16 cellular contexts compared by ENCODE assay signal in genomic region chr16:89281829-89282228, GRCh38.
A peak's percentile ranks its signal among the peaks of the same experiment; 100 is the strongest.
DNase-seq lines count a peak whose midpoint lies in the region; ATAC-seq and TF ChIP-seq lines count a peak whose summit lies in the region.
"Had no signal": no experiment of that assay in that cellular context is flagged by ENCODE, and none has a peak within 500 bp of the region (broad histone marks: within the 10 kb centered on the region; RNA-seq: fewer than 3 reads in every experiment).

No MANE protein-coding gene starts in this region.

- H3K36me3 ChIP-seq in right atrium auricular region: peaks cover 73% of the 10 kb centered on the region
- H3K36me3 ChIP-seq in RWPE2 (ENCODE audit: low read depth): peaks cover 88% of the 10 kb centered on the region
- H3K36me3 ChIP-seq in neuronal stem cell (replicated peaks in 1 of 2; ENCODE audit: control insufficient read depth in 2 of 2, insufficient read depth in 2 of 2, low read length in 2 of 2): peaks cover 64 to 93% of the 10 kb centered on the region in 2 donors

- WGBS in right cardiac atrium: 94% methylated on average over 20 of the region's 20 CpGs
- WGBS in neuronal stem cell (ENCODE audit: extremely low coverage in 2 of 2, insufficient read length in 2 of 2, insufficient replicate concordance in 1 of 2), 2 donors: no CpG with 5 or more reads among the region's 20 CpGs

- no peak overlapping the region for H4K91ac ChIP-seq in neuronal stem cell (ENCODE audit: low read depth, low read length, poor library complexity)

- peaks cover 15% of the 10 kb centered on the region for H3K79me1 ChIP-seq in neuronal stem cell (ENCODE audit: low read depth, low read length)

- H3K27me3 ChIP-seq in right cardiac atrium (ENCODE audit: control insufficient read depth, insufficient read depth): no peaks in the 10 kb centered on the region
- no peaks in the 10 kb centered on the region for H3K27me3 ChIP-seq in right atrium auricular region
- H3K27me3 ChIP-seq in RWPE2 (ENCODE audit: insufficient read depth, poor library complexity, severe bottlenecking): no peaks in the 10 kb centered on the region
- H3K27me3 ChIP-seq in neuronal stem cell (ENCODE audit: control insufficient read depth in 3 of 3, insufficient read depth in 3 of 3, low read depth in 1 of 3, low read length in 3 of 3): no peaks in the 10 kb centered on the region
- H3K27me3 ChIP-seq: BLaER1 treated with 17β-estradiol and CSF1 and Interleukin-3, amounts not matched to agents 10 nM and 100 nM had no signal

- no peak overlapping the region for H2AFZ ChIP-seq in neuronal stem cell (ENCODE audit: low read length)

- H3K23ac ChIP-seq in neuronal stem cell (ENCODE audit: low read depth, low read length, poor library complexity): peak overlapping the region; percentile 85

- no peak overlapping the region for H3K18ac ChIP-seq in neuronal stem cell (ENCODE audit: low read length)

- H3K4me1 ChIP-seq in right cardiac atrium (ENCODE audit: control insufficient read depth, insufficient read depth, low read length) (no peaks in the 10 kb centered on the region), right atrium auricular region (no peaks in the 10 kb centered on the region), RWPE2 (ENCODE audit: insufficient read depth, poor library complexity, severe bottlenecking) (no peaks in the 10 kb centered on the region), neuronal stem cell (ENCODE audit: control insufficient read depth in 2 of 2, insufficient read depth in 1 of 2, low read depth in 1 of 2, low read length in 2 of 2) (peaks cover 2 to 9% of the 10 kb centered on the region in 2 donors)
- H3K4me1 ChIP-seq: A549 had no signal

- TF ChIP-seq CTCF in right atrium auricular region (IDR thresholded peaks at IDR 0.05): no peak
- TF ChIP-seq CTCF in RWPE2 (IDR thresholded peaks at IDR 0.05; ENCODE audit: poor library complexity, severe bottlenecking): no peak

- ATAC-seq in right cardiac atrium (no peak), RWPE2 (ENCODE audit: low read depth) (no peak)
- ATAC-seq: A549; CD8-positive, alpha-beta T cell had no signal

- H3K4ac ChIP-seq in neuronal stem cell (ENCODE audit: low read length): no peak overlapping the region

- DNase-seq in right cardiac atrium (peak in 2 of 3 donors; percentile 29 to 36), right atrium auricular region (ENCODE audit: low spot score) (no peak), RWPE2 (ENCODE audit: low spot score) (peak; percentile 71), neuronal stem cell (ENCODE audit: low spot score) (no peak), NCI-H774 (lab: John Stamatoyannopoulos, UW) (no peak)
- DNase-seq: AML-193; Caco-2; Calu3; CD4-positive, alpha-beta T cell; CD8-positive, alpha-beta T cell; DMS79 treated with DMSO at 0.1 percent for 48 hours; GF-D8 had no signal

- H3K27ac ChIP-seq in right cardiac atrium (ENCODE audit: low read length): no peak overlapping the region
- H3K27ac ChIP-seq in right atrium auricular region: no peak overlapping the region
- no peak overlapping the region for H3K27ac ChIP-seq in RWPE2 (ENCODE audit: poor library complexity, severe bottlenecking)
- no peak overlapping the region for H3K27ac ChIP-seq in neuronal stem cell (replicated peaks; ENCODE audit: low read length)
- H3K27ac ChIP-seq: 22Rv1; A549; BLaER1 treated with 17β-estradiol and CSF1 and Interleukin-3, amounts not matched to agents 10 nM and 100 nM; C4-2B had no signal

- H3K4me3 ChIP-seq in right cardiac atrium (ENCODE audit: low read length) (no peak overlapping the region), right atrium auricular region (no peak overlapping the region), RWPE2 (ENCODE audit: severe bottlenecking) (no peak overlapping the region), neuronal stem cell (ENCODE audit: low read length in 2 of 2) (no peak overlapping the region)
- H3K4me3 ChIP-seq: A549; BLaER1 treated with 17β-estradiol and CSF1 and Interleukin-3, amounts not matched to agents 10 nM and 100 nM had no signal

- H2AK5ac ChIP-seq in neuronal stem cell (ENCODE audit: low read depth, low read length): no peak overlapping the region

- no peaks in the 10 kb centered on the region for H3K9me3 ChIP-seq in right cardiac atrium (ENCODE audit: control insufficient read depth, low read length)
- H3K9me3 ChIP-seq in right atrium auricular region: no peaks in the 10 kb centered on the region
- H3K9me3 ChIP-seq in RWPE2 (ENCODE audit: severe bottlenecking): no peaks in the 10 kb centered on the region
- H3K9me3 ChIP-seq in neuronal stem cell (replicated peaks in 1 of 2; ENCODE audit: control insufficient read depth in 2 of 2, insufficient read depth in 1 of 2, low read depth in 1 of 2, low read length in 2 of 2): no peaks in the 10 kb centered on the region
- H3K9me3 ChIP-seq: A549; BLaER1 treated with 17β-estradiol and CSF1 and Interleukin-3, amounts not matched to agents 10 nM and 100 nM; Caco-2 had no signal

- no peak overlapping the region for H2BK5ac ChIP-seq in neuronal stem cell (ENCODE audit: low read length)

- H3K14ac ChIP-seq in neuronal stem cell (ENCODE audit: low read length): peak overlapping the region; percentile 17

- H3K9ac ChIP-seq in neuronal stem cell (ENCODE audit: low read depth, low read length, poor library complexity): no peak overlapping the region

- no peak overlapping the region for H3K4me2 ChIP-seq in neuronal stem cell (ENCODE audit: insufficient read depth, low read length, poor library complexity, severe bottlenecking)
- H3K4me2 ChIP-seq: A549; BLaER1 treated with 17β-estradiol and CSF1 and Interleukin-3, amounts not matched to agents 10 nM and 100 nM had no signal

- H2BK15ac ChIP-seq in neuronal stem cell (ENCODE audit: low read length): no peak overlapping the region

- no peak overlapping the region for H2BK12ac ChIP-seq in neuronal stem cell (ENCODE audit: low read length)

- H2BK120ac ChIP-seq in neuronal stem cell (ENCODE audit: low read depth, low read length): no peak overlapping the region

- peak overlapping the region; percentile 43 for H4K8ac ChIP-seq in neuronal stem cell (ENCODE audit: low read depth, low read length)

- intact Hi-C loops in right cardiac atrium (cut with DNase I): no loop called here

Comparison
In these comparisons a context has a peak if more than half of its experiments do, and no peak if none do; other contexts are left out.
1. DNase-seq: peak in right cardiac atrium (2 of 3) and RWPE2 (single experiment); none in right atrium auricular region (single experiment), neuronal stem cell (single experiment) and NCI-H774 (single experiment).